ENCODE assay signal across 11 cellular contexts in the genomic region with DNA sequence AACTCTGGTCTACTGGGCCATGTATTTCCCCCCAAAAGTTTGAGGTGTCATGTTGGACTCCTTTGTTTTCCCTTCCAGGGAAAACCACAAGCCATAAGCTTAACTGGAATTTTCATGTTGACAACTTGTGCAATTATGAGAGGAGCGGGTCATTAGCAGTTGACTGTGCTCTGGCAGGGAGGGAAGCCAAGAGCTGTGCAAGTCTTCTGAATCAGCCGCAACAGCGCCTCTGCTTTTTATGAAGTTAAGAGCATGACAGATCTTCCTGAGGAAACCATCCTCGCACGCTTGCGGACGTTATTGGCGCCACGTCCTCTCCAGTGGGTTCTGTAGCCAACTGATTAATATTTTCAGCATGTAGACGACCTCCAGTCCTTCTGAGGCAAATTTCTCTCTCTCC.
A peak's percentile ranks its signal among the peaks of the same experiment; 100 is the strongest.
DNase-seq lines count a peak whose midpoint lies in the region; ATAC-seq and TF ChIP-seq lines count a peak whose summit lies in the region.
"Had no signal": no experiment of that assay in that cellular context is flagged by ENCODE, and none has a peak within 500 bp of the region (broad histone marks: within the 10 kb centered on the region; RNA-seq: fewer than 3 reads in every experiment).

No MANE protein-coding gene starts in this region.

- H2AFZ ChIP-seq in hepatocyte = no peak overlapping the region

- TF ChIP-seq CTCF in hepatocyte (IDR thresholded peaks at IDR 0.05; ENCODE audit: poor library complexity) = no peak

- no peaks in the 10 kb centered on the region for H3K4me1 ChIP-seq in hepatocyte (ENCODE audit: insufficient read depth)

- no peak overlapping the region for H3K4me3 ChIP-seq in hepatocyte

- H3K79me2 ChIP-seq in hepatocyte = no peaks in the 10 kb centered on the region

- no peak overlapping the region for H3K27ac Mint-ChIP-seq in T-helper 17 cell
- H3K27ac Mint-ChIP-seq: nephron progenitor cell had no signal

- H3K9me3 ChIP-seq in T-helper 17 cell (ENCODE audit: control insufficient read depth, low read length, poor library complexity, severe bottlenecking) = no peaks in the 10 kb centered on the region
- H3K9me3 ChIP-seq in hepatocyte (ENCODE audit: low read depth) = no peaks in the 10 kb centered on the region
- H3K9me3 ChIP-seq: SK-N-SH had no signal

- peaks cover 77% of the 10 kb centered on the region for H3K27me3 Mint-ChIP-seq in T-helper 17 cell

- H3K36me3 ChIP-seq in hepatocyte (replicated peaks; ENCODE audit: insufficient read depth, low read depth) = no peaks in the 10 kb centered on the region

- no peaks in the 10 kb centered on the region for H3K9me2 ChIP-seq in hepatocyte (replicated peaks; ENCODE audit: insufficient read depth)
- H3K9me2 ChIP-seq: SK-N-SH had no signal

- ATAC-seq in T-helper 17 cell = no peak
- ATAC-seq in HG03354 (IDR thresholded peaks at IDR 0.05; ENCODE audit: poor library complexity, severe bottlenecking, unreplicated experiment) = no peak
- no peak for ATAC-seq in GM21423 (IDR thresholded peaks at IDR 0.05; ENCODE audit: unreplicated experiment)

- no peak overlapping the region for H3K27ac ChIP-seq in hepatocyte

- peaks cover 13% of the 10 kb centered on the region for H3K27me3 ChIP-seq in hepatocyte

- WGBS in hepatocyte (ENCODE audit: low lambda C conversion rate, missing lambda C conversion rate) = 64% methylated on average over 10 of the region's 10 CpGs

- peak overlapping the region; percentile 31 for H3K4me3 Mint-ChIP-seq in T-helper 17 cell
- H3K4me3 Mint-ChIP-seq: nephron progenitor cell had no signal

- peaks cover 9% of the 10 kb centered on the region for H3K4me1 Mint-ChIP-seq in T-helper 17 cell

- peak; percentile 29 to 40 for DNase-seq in AML-193 (lab: John Stamatoyannopoulos, UW)
- DNase-seq in GM04504 (ENCODE audit: low read depth) = peak; percentile 25
- DNase-seq in T-helper 17 cell = no peak
- peak; percentile 23 for DNase-seq in hepatocyte (ENCODE audit: low spot score)
- DNase-seq in C1 segment of cervical spinal cord (lab: John Stamatoyannopoulos, UW) = no peak
- no peak for DNase-seq in activated gamma-delta T cell (lab: John Stamatoyannopoulos, UW)
- DNase-seq: H7, nephron progenitor cell, SK-N-SH had no signal

- no peak overlapping the region for H3K4me2 ChIP-seq in hepatocyte
- H3K4me2 ChIP-seq: SK-N-SH had no signal

- no peaks in the 10 kb centered on the region for H4K20me1 ChIP-seq in hepatocyte (ENCODE audit: insufficient read depth, poor library complexity, severe bottlenecking)

- peaks cover 5% of the 10 kb centered on the region for H3K36me3 Mint-ChIP-seq in T-helper 17 cell (ENCODE audit: low read depth)

Comparison
In these comparisons a context has a peak if more than half of its experiments do, and no peak if none do; other contexts are left out.
1. DNase-seq: peak in AML-193 (2 of 2), GM04504 (single experiment) and hepatocyte (single experiment); none in T-helper 17 cell (0 of 3), C1 segment of cervical spinal cord (0 of 14) and activated gamma-delta T cell (single experiment).